2 cellular contexts compared by ENCODE assay signal in the genomic region with DNA sequence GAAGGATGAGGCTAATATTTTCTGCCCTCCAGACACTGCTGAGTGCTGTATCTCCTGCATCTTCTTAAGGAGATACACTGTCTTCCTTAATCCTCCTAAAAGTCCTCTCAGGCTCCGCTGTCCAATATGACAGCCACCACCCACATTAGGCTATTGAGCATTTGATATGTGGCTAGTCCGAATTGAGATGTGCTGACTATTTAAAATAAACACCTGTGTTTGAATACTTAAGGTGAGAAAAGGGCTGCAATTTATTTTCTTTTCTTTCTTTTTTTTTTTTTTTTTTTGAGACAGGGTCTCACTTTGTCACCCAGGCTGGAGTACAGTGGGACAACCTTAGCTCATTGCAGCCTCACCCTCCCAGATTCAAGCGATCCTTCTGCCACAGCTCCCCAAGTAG.
TF ChIP-seq lines count a peak whose summit lies in the region.

No MANE protein-coding gene starts in this region.

TF ChIP-seq in IMR-90, 13 proteins besides CTCF, POLR2A, EP300 and RAD21:
- no peak for TF ChIP-seq SMC3 (IDR thresholded peaks at IDR 0.05; ENCODE audit: low read depth, low read length)
- no peak for TF ChIP-seq MXI1 (IDR thresholded peaks at IDR 0.05; ENCODE audit: borderline replicate concordance, low read depth, low read length)
- TF ChIP-seq BHLHE40 (IDR thresholded peaks at IDR 0.05; ENCODE audit: low read depth, low read length), result no peak
- TF ChIP-seq, protein P1, sequence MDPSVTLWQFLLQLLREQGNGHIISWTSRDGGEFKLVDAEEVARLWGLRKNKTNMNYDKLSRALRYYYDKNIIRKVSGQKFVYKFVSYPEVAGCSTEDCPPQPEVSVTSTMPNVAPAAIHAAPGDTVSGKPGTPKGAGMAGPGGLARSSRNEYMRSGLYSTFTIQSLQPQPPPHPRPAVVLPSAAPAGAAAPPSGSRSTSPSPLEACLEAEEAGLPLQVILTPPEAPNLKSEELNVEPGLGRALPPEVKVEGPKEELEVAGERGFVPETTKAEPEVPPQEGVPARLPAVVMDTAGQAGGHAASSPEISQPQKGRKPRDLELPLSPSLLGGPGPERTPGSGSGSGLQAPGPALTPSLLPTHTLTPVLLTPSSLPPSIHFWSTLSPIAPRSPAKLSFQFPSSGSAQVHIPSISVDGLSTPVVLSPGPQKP (IDR thresholded peaks at IDR 0.05; ENCODE audit: borderline replicate concordance, low read depth, low read length), result no peak
- TF ChIP-seq, protein P2, sequence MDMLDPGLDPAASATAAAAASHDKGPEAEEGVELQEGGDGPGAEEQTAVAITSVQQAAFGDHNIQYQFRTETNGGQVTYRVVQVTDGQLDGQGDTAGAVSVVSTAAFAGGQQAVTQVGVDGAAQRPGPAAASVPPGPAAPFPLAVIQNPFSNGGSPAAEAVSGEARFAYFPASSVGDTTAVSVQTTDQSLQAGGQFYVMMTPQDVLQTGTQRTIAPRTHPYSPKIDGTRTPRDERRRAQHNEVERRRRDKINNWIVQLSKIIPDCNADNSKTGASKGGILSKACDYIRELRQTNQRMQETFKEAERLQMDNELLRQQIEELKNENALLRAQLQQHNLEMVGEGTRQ (IDR thresholded peaks at IDR 0.05; ENCODE audit: low read depth, low read length), result no peak
- TF ChIP-seq CEBPB (IDR thresholded peaks at IDR 0.05; ENCODE audit: low read depth, low read length), result no peak
- no peak for TF ChIP-seq RFX5 (IDR thresholded peaks at IDR 0.05; ENCODE audit: low read depth, low read length)
- no peak for TF ChIP-seq MAFK (IDR thresholded peaks at IDR 0.05; ENCODE audit: low read depth, low read length)

TF ChIP-seq in K562, 482 proteins besides CTCF, POLR2A, EP300 and RAD21:
- TF ChIP-seq RBBP5 (IDR thresholded peaks at IDR 0.05; ENCODE audit: borderline replicate concordance, insufficient read depth, low read length, poor library complexity, severe bottlenecking) (no peak), C11orf30 (IDR thresholded peaks at IDR 0.05; ENCODE audit: low read depth) (peak; percentile 50; the same call in 1 of the 2 replicates), ZNF316 (IDR thresholded peaks at IDR 0.05) (peak; percentile 50; the same call in 1 of the 2 replicates)
